Comparison of ENCODE assay signal across 1 cellular context in genomic region chr1:40059292-40059959, GRCh38.
TF ChIP-seq lines count a peak whose summit lies in the region.

No MANE protein-coding gene starts in this region.

TF ChIP-seq in K562, 482 proteins besides CTCF, POLR2A, EP300 and RAD21 (continued from another document):
- TF ChIP-seq FOXP4 (CRISPR knock-in tag; IDR thresholded peaks at IDR 0.05; ENCODE audit: borderline replicate concordance) (no peak), ZKSCAN1 (IDR thresholded peaks at IDR 0.05; ENCODE audit: low read depth, low read length) (no peak), AFF4 (CRISPR knock-in tag; IDR thresholded peaks at IDR 0.05) (no peak), SAFB2 (IDR thresholded peaks at IDR 0.05; ENCODE audit: borderline replicate concordance, low read depth, low read length, severe bottlenecking) (no peak), ZNF146 (CRISPR knock-in tag; IDR thresholded peaks at IDR 0.05; ENCODE audit: unreplicated experiment) (no peak), POLR2H (tag; IDR thresholded peaks at IDR 0.05; ENCODE audit: low read depth) (no peak; the same call in 1 of the 2 replicates), EHMT2 (IDR thresholded peaks at IDR 0.05) (no peak), KLF10 (CRISPR knock-in tag; IDR thresholded peaks at IDR 0.05) (no peak), NCOA1 (IDR thresholded peaks at IDR 0.05; ENCODE audit: low read depth) (peak; percentile 61; the same call in 1 of the 2 replicates), CREBBP (IDR thresholded peaks at IDR 0.05; ENCODE audit: low read depth, low read length) (no peak), FOXJ2 (tag; IDR thresholded peaks at IDR 0.05) (no peak), HSF4 (CRISPR knock-in tag; IDR thresholded peaks at IDR 0.05; ENCODE audit: borderline replicate concordance) (no peak), TEAD4 (IDR thresholded peaks at IDR 0.05; ENCODE audit: low read length) (peak; percentile 92), TEAD4 (CRISPR knock-in tag; IDR thresholded peaks at IDR 0.05; ENCODE audit: borderline replicate concordance) (no peak), ZBTB1 (CRISPR knock-in tag; IDR thresholded peaks at IDR 0.05; ENCODE audit: borderline replicate concordance, low read depth) (no peak), ESRRA (IDR thresholded peaks at IDR 0.05; ENCODE audit: borderline replicate concordance, low read depth) (peak; percentile 75; the same call in 1 of the 2 replicates), AFF1 (IDR thresholded peaks at IDR 0.05; ENCODE audit: low read depth in 1 of 2, partially characterized antibody in 2 of 2) (peak in 1 of 2 experiments; percentile 54), KLF1 (tag; IDR thresholded peaks at IDR 0.05) (no peak), DNMT1 (IDR thresholded peaks at IDR 0.05) (no peak), ARID2 (IDR thresholded peaks at IDR 0.05) (no peak), PHF21A (IDR thresholded peaks at IDR 0.05; ENCODE audit: borderline replicate concordance, low read depth) (no peak), U2AF1 (optimal IDR thresholded peaks at IDR 0.05; ENCODE audit: low read depth, low read length) (no peak), HDAC6 (IDR thresholded peaks at IDR 0.05; ENCODE audit: low read depth, low read length) (no peak), BRF2 (IDR thresholded peaks at IDR 0.05; ENCODE audit: borderline replicate concordance, insufficient read depth, insufficient read length) (no peak), TAF9B (IDR thresholded peaks at IDR 0.05; ENCODE audit: partially characterized antibody) (no peak), ELF2 (CRISPR knock-in tag; IDR thresholded peaks at IDR 0.05) (peak; percentile 63; the same call in 1 of the 2 replicates), CBX5 (IDR thresholded peaks at IDR 0.05; ENCODE audit: borderline replicate concordance, low read depth) (no peak), ATF1 (CRISPR knock-in tag; IDR thresholded peaks at IDR 0.05) (no peak), ATF1 (tag; IDR thresholded peaks at IDR 0.05) (peak; percentile 7; the same call in 1 of the 2 replicates), CUX1 (CRISPR knock-in tag; IDR thresholded peaks at IDR 0.05) (no peak; the same call in 1 of the 2 replicates), FOXP1 (CRISPR knock-in tag; IDR thresholded peaks at IDR 0.05) (no peak), ZBTB5 (IDR thresholded peaks at IDR 0.05) (no peak), HNRNPLL (IDR thresholded peaks at IDR 0.05; ENCODE audit: low read depth, low read length, poor library complexity, severe bottlenecking) (no peak), CCNT2 (IDR thresholded peaks at IDR 0.05; ENCODE audit: borderline replicate concordance, extremely low read depth, insufficient read length, low read depth, low read length) (peak; percentile 81), HMBOX1 (IDR thresholded peaks at IDR 0.05) (peak; percentile 88), BCL6 (CRISPR knock-in tag; IDR thresholded peaks at IDR 0.05) (no peak), POLR2G (IDR thresholded peaks at IDR 0.05; ENCODE audit: low read depth, low read length) (no peak), MXI1 (IDR thresholded peaks at IDR 0.05; ENCODE audit: low read depth, low read length) (no peak), TEAD2 (tag; IDR thresholded peaks at IDR 0.05) (0 out of 2 replicates have a peak, but pooled peaks have one; percentile 30)
